In the genomic region with DNA sequence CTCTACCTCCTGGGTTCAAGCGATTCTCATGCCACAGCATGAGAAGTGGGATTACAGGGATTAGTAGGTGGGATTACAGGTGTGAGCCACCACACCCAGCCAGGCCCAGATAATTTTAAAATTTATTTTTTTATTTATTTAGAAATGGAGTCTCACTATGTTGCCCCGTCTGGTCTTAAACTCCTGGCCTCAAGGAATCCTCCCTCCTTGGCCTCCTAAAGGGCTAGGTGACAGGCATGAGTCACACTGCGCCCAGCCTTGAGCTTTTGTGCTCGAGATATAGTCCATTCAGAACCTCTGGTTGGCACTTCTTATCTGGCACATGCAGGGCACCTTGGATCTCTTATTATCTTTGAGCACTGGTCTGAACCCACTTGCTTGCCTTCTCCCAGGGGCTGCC, we compare ENCODE assay signal across 1 cellular context.
TF ChIP-seq lines count a peak whose summit lies in the region.

No MANE protein-coding gene starts in this region.

TF ChIP-seq in HCT116, 20 proteins besides CTCF, POLR2A, EP300 and RAD21 (continued from another document):
- TF ChIP-seq, protein P1, sequence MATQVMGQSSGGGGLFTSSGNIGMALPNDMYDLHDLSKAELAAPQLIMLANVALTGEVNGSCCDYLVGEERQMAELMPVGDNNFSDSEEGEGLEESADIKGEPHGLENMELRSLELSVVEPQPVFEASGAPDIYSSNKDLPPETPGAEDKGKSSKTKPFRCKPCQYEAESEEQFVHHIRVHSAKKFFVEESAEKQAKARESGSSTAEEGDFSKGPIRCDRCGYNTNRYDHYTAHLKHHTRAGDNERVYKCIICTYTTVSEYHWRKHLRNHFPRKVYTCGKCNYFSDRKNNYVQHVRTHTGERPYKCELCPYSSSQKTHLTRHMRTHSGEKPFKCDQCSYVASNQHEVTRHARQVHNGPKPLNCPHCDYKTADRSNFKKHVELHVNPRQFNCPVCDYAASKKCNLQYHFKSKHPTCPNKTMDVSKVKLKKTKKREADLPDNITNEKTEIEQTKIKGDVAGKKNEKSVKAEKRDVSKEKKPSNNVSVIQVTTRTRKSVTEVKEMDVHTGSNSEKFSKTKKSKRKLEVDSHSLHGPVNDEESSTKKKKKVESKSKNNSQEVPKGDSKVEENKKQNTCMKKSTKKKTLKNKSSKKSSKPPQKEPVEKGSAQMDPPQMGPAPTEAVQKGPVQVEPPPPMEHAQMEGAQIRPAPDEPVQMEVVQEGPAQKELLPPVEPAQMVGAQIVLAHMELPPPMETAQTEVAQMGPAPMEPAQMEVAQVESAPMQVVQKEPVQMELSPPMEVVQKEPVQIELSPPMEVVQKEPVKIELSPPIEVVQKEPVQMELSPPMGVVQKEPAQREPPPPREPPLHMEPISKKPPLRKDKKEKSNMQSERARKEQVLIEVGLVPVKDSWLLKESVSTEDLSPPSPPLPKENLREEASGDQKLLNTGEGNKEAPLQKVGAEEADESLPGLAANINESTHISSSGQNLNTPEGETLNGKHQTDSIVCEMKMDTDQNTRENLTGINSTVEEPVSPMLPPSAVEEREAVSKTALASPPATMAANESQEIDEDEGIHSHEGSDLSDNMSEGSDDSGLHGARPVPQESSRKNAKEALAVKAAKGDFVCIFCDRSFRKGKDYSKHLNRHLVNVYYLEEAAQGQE (IDR thresholded peaks at IDR 0.05; ENCODE audit: low read depth) = no peak
- no peak for TF ChIP-seq FOSL1 (IDR thresholded peaks at IDR 0.05; ENCODE audit: low read depth)
- no peak for TF ChIP-seq EZH2phosphoT487 (IDR thresholded peaks at IDR 0.05; ENCODE audit: borderline replicate concordance)
